Comparison of ENCODE assay signal across 1 cellular context in genomic region chr7:44040493-44040891, GRCh38.
TF ChIP-seq lines count a peak whose summit lies in the region.

No MANE protein-coding gene starts in this region.

TF ChIP-seq in GM12878, 131 proteins besides CTCF, POLR2A, EP300 and RAD21:
- TF ChIP-seq ZNF24 (IDR thresholded peaks at IDR 0.05): 0 out of 2 replicates have a peak, but pooled peaks have one; percentile 30
- TF ChIP-seq BHLHE40 (IDR thresholded peaks at IDR 0.05; ENCODE audit: borderline replicate concordance in 1 of 2, low read depth in 2 of 2, low read length in 1 of 2): peak in 1 of 2 experiments; percentile 60; a peak in 1 of 4 replicates
- peak; percentile 85; the same call in 1 of the 2 replicates for TF ChIP-seq BACH1 (IDR thresholded peaks at IDR 0.05; ENCODE audit: borderline replicate concordance)
- 0 out of 2 replicates have a peak, but pooled peaks have one; percentile 37 for TF ChIP-seq NR2F1 (conservative IDR thresholded peaks at IDR 0.05)
- 0 out of 2 replicates have a peak, but pooled peaks have one; percentile 36 for TF ChIP-seq IKZF1 (conservative IDR thresholded peaks at IDR 0.05)
- TF ChIP-seq DPF2 (IDR thresholded peaks at IDR 0.05): 0 out of 2 replicates have a peak, but pooled peaks have one; percentile 40
- TF ChIP-seq SMC3 (IDR thresholded peaks at IDR 0.05; ENCODE audit: borderline replicate concordance, low read length): peak; percentile 9; the same call in 1 of the 2 replicates
- peak; percentile 77 for TF ChIP-seq ZNF687 (IDR thresholded peaks at IDR 0.05)
- TF ChIP-seq TCF12 (IDR thresholded peaks at IDR 0.05; ENCODE audit: low read depth, low read length): 0 out of 2 replicates have a peak, but pooled peaks have one; percentile 30
- TF ChIP-seq RB1 (IDR thresholded peaks at IDR 0.05; ENCODE audit: borderline replicate concordance): 0 out of 2 replicates have a peak, but pooled peaks have one; percentile 44
